8 cellular contexts compared by ENCODE assay signal in the genomic region with DNA sequence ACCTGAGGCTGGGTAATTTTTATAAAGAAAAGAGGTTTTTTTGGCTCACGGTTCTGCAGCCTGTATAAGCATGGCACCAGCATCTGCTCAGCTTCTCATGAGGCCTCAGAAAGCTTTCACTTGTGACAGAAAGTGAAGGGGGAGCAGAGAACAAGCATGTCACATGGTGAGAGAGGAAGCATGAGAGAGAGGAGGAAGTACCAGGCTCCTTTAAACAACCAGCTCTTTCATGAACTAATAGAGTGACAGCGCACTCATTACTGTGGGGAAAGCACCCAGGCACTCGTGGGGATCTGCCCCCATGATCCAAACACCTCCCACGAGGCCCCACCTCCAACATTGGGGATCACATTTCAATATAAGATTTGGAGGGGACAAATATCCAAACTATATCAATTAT.
DNase-seq lines count a peak whose midpoint lies in the region; ATAC-seq and TF ChIP-seq lines count a peak whose summit lies in the region.

No MANE protein-coding gene starts in this region.

- H3K4me3 Mint-ChIP-seq in CD4-positive, alpha-beta T cell = no peak overlapping the region
- peak overlapping the region; percentile 40 to 50 for H3K4me3 Mint-ChIP-seq in stimulated activated naive CD8-positive, alpha-beta T cell treated with anti-CD3 and anti-CD28 coated beads, Interleukin-15, amount 100 ng/mL, for 72 hours

- no peaks in the 10 kb centered on the region for H3K9me3 Mint-ChIP-seq in CD4-positive, alpha-beta T cell
- no peaks in the 10 kb centered on the region for H3K9me3 Mint-ChIP-seq in stimulated activated naive CD8-positive, alpha-beta T cell treated with anti-CD3 and anti-CD28 coated beads, Interleukin-15, amount 100 ng/mL, for 72 hours

- H3K27ac ChIP-seq in CD4-positive, alpha-beta T cell (ENCODE audit: low read depth, low read length) = no peak overlapping the region
- H3K27ac ChIP-seq in dorsolateral prefrontal cortex = peak overlapping the region in 54 of 59 donors; percentile 2 to 89 (median 72)

- no peak overlapping the region for H3K27ac Mint-ChIP-seq in CD4-positive, alpha-beta T cell
- H3K27ac Mint-ChIP-seq in stimulated activated naive CD8-positive, alpha-beta T cell treated with anti-CD3 and anti-CD28 coated beads, Interleukin-15, amount 100 ng/mL, for 72 hours = peak overlapping the region; percentile 31 to 85

- no peak for DNase-seq in CD4-positive, alpha-beta T cell
- DNase-seq in MV-4-11 (lab: John Stamatoyannopoulos, UW) = peak; percentile 79
- DNase-seq in dorsolateral prefrontal cortex = peak in 4 of 10 donors; percentile 14 to 51 (median 36)
- DNase-seq in stimulated activated naive CD8-positive, alpha-beta T cell treated with anti-CD3 and anti-CD28 coated beads, Interleukin-15, amount 100 ng/mL, for 72 hours = peak; percentile 29 to 32
- no peak for DNase-seq in NCI-H524 treated with DMSO at 0.1 percent for 48 hours (lab: John Stamatoyannopoulos, UW)
- no peak for DNase-seq in D341Med (ENCODE audit: low spot score)

- peak overlapping the region in 21 of 59 donors; percentile 0 to 47 (median 12) for H3K4me3 ChIP-seq in dorsolateral prefrontal cortex

- ATAC-seq in CD4-positive, alpha-beta T cell (ENCODE audit: poor library complexity) = peak; percentile 93
- peak; percentile 72 for ATAC-seq in GM19463 (IDR thresholded peaks at IDR 0.05; ENCODE audit: unreplicated experiment)
- ATAC-seq in stimulated activated naive CD8-positive, alpha-beta T cell treated with anti-CD3 and anti-CD28 coated beads, Interleukin-15, amount 100 ng/mL, for 72 hours = peak; percentile 100
- no peak for ATAC-seq in GM19328 (IDR thresholded peaks at IDR 0.05; ENCODE audit: unreplicated experiment)

- peaks cover 27% of the 10 kb centered on the region for H3K4me1 Mint-ChIP-seq in CD4-positive, alpha-beta T cell (ENCODE audit: low read depth)
- H3K4me1 Mint-ChIP-seq in stimulated activated naive CD8-positive, alpha-beta T cell treated with anti-CD3 and anti-CD28 coated beads, Interleukin-15, amount 100 ng/mL, for 72 hours = peaks cover 29% of the 10 kb centered on the region

- no peaks in the 10 kb centered on the region for H3K27me3 Mint-ChIP-seq in CD4-positive, alpha-beta T cell
- H3K27me3 Mint-ChIP-seq in stimulated activated naive CD8-positive, alpha-beta T cell treated with anti-CD3 and anti-CD28 coated beads, Interleukin-15, amount 100 ng/mL, for 72 hours = no peaks in the 10 kb centered on the region

- no peaks in the 10 kb centered on the region for H3K27me3 ChIP-seq in CD4-positive, alpha-beta T cell (ENCODE audit: control insufficient read depth, insufficient read depth, low read length)
- no peaks in the 10 kb centered on the region for H3K27me3 ChIP-seq in dorsolateral prefrontal cortex

- CTCF ChIA-PET in CD4-positive, alpha-beta T cell (lab: Charles Lee) = no interaction called here

- no peaks in the 10 kb centered on the region for H3K9me3 ChIP-seq in CD4-positive, alpha-beta T cell (ENCODE audit: control insufficient read depth, low read length)

- POLR2A ChIA-PET in CD4-positive, alpha-beta T cell (lab: Charles Lee) = interaction anchor here (1.0 kb wide), 1 partner anchor 87 kb away, joined by 3 read pairs; a partner anchor contains a TSS

- peaks cover 28% of the 10 kb centered on the region for H3K36me3 Mint-ChIP-seq in CD4-positive, alpha-beta T cell (ENCODE audit: low read depth)

- intact Hi-C loops in CD4-positive, alpha-beta T cell (cut with DNase I, micrococcal nuclease) = no loop called here
- intact Hi-C loops in dorsolateral prefrontal cortex (cut with DNase I) = no loop called here

- TF ChIP-seq CTCF in CD4-positive, alpha-beta T cell (IDR thresholded peaks at IDR 0.05) = no peak
- TF ChIP-seq CTCF in dorsolateral prefrontal cortex (IDR thresholded peaks at IDR 0.05 in 54 of 56, conservative IDR thresholded peaks at IDR 0.05 in 2 of 56; ENCODE audit: low read depth in 1 of 56, partially characterized antibody in 56 of 56) = no peak

Comparison
In these comparisons a context has a peak if more than half of its experiments do, and no peak if none do; other contexts are left out.
1. DNase-seq: peak in MV-4-11 (single experiment) and stimulated activated naive CD8-positive, alpha-beta T cell treated with anti-CD3 and anti-CD28 coated beads, Interleukin-15, amount 100 ng/mL, for 72 hours (2 of 2); none in CD4-positive, alpha-beta T cell (0 of 10), NCI-H524 treated with DMSO at 0.1 percent for 48 hours (single experiment) and D341Med (single experiment).